8 cellular contexts compared by ENCODE assay signal in genomic region chr14:76956253-76957090, GRCh38.
DNase-seq lines count a peak whose midpoint lies in the region; ATAC-seq and TF ChIP-seq lines count a peak whose summit lies in the region.

No MANE protein-coding gene starts in this region.

- no peaks in the 10 kb centered on the region for H3K27me3 ChIP-seq in GM06990 (replicated peaks; ENCODE audit: control insufficient read depth, insufficient read depth, low read length)
- H3K27me3 ChIP-seq in ascending aorta = no peaks in the 10 kb centered on the region
- H3K27me3 ChIP-seq in vagina = no peaks in the 10 kb centered on the region

- no peak for TF ChIP-seq CTCF in GM06990 (IDR thresholded peaks at IDR 0.05; ENCODE audit: insufficient read depth, low read length, poor library complexity, severe bottlenecking)
- no peak for TF ChIP-seq CTCF in ascending aorta (IDR thresholded peaks at IDR 0.05)
- no peak for TF ChIP-seq CTCF in vagina (IDR thresholded peaks at IDR 0.05)

- peak overlapping the region; percentile 59 for H3K4me3 ChIP-seq in GM06990 (replicated peaks; ENCODE audit: low read depth, low read length)
- peak overlapping the region; percentile 45 to 59 for H3K4me3 ChIP-seq in ascending aorta
- peak overlapping the region; percentile 41 to 59 for H3K4me3 ChIP-seq in vagina

- no peaks in the 10 kb centered on the region for H3K9me3 ChIP-seq in ascending aorta
- H3K9me3 ChIP-seq in vagina = no peaks in the 10 kb centered on the region

- no peaks in the 10 kb centered on the region for H3K36me3 ChIP-seq in GM06990 (ENCODE audit: control insufficient read depth, insufficient read depth, low read length)
- no peaks in the 10 kb centered on the region for H3K36me3 ChIP-seq in ascending aorta
- H3K36me3 ChIP-seq in vagina = no peaks in the 10 kb centered on the region

- peak; percentile 53 for ATAC-seq in HG02759 (IDR thresholded peaks at IDR 0.05; ENCODE audit: unreplicated experiment)

- peak overlapping the region; percentile 94 to 97 for H3K27ac ChIP-seq in ascending aorta
- peak overlapping the region; percentile 95 for H3K27ac ChIP-seq in vagina

- intact Hi-C loops in ascending aorta (cut with DNase I) (loop anchor here (1.0 to 5.0 kb wide), 4 partner anchors 38 to 86 kb away; partner anchors contain the start of gene IRF2BPL), vagina (cut with DNase I) (no loop called here)

- DNase-seq in GM06990 (ENCODE audit: extremely low read depth, insufficient read length) (peak; percentile 92), NCI-H2029 (lab: John Stamatoyannopoulos, UW) (peak; percentile 81), T-helper 22 cell (ENCODE audit: low read depth) (peak; percentile 94), ascending aorta (ENCODE audit: low spot score in 2 of 2) (peak; percentile 82 to 97), hepatic stellate cell (ENCODE audit: low spot score) (peak; percentile 87), renal cortical epithelial cell (ENCODE audit: low read depth) (peak; percentile 86), vagina (ENCODE audit: extremely low spot score in 2 of 2) (no peak)

- peak in 1 of 2 donors; percentile 11 for TF ChIP-seq POLR2A in vagina (IDR thresholded peaks at IDR 0.05)

- H3K4me1 ChIP-seq in ascending aorta (peaks cover 12 to 56% of the 10 kb centered on the region in 2 donors), vagina (peaks cover 82% of the 10 kb centered on the region)

Comparison
In these comparisons a context has a peak if more than half of its experiments do, and no peak if none do; other contexts are left out.
1. DNase-seq: peak in GM06990 (single experiment), NCI-H2029 (single experiment), T-helper 22 cell (single experiment), ascending aorta (2 of 2), hepatic stellate cell (single experiment) and renal cortical epithelial cell (single experiment); none in vagina (0 of 2).
2. Peak in every context shown above with its lines, with median percentiles within 50 percentile points of each other: H3K4me3 ChIP-seq.